1 cellular context compared by ENCODE assay signal in genomic region chr16:15770512-15770911, GRCh38.
TF ChIP-seq lines count a peak whose summit lies in the region.

No MANE protein-coding gene starts in this region.

TF ChIP-seq in A549, 52 proteins besides CTCF, POLR2A, EP300 and RAD21 (continued from another document):
- TF ChIP-seq, protein P1, sequence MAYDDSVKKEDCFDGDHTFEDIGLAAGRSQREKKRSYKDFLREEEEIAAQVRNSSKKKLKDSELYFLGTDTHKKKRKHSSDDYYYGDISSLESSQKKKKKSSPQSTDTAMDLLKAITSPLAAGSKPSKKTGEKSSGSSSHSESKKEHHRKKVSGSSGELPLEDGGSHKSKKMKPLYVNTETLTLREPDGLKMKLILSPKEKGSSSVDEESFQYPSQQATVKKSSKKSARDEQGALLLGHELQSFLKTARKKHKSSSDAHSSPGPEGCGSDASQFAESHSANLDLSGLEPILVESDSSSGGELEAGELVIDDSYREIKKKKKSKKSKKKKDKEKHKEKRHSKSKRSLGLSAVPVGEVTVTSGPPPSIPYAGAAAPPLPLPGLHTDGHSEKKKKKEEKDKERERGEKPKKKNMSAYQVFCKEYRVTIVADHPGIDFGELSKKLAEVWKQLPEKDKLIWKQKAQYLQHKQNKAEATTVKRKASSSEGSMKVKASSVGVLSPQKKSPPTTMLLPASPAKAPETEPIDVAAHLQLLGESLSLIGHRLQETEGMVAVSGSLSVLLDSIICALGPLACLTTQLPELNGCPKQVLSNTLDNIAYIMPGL (CRISPR knock-in tag; IDR thresholded peaks at IDR 0.05; ENCODE audit: borderline replicate concordance) = no peak
- TF ChIP-seq, protein P2, sequence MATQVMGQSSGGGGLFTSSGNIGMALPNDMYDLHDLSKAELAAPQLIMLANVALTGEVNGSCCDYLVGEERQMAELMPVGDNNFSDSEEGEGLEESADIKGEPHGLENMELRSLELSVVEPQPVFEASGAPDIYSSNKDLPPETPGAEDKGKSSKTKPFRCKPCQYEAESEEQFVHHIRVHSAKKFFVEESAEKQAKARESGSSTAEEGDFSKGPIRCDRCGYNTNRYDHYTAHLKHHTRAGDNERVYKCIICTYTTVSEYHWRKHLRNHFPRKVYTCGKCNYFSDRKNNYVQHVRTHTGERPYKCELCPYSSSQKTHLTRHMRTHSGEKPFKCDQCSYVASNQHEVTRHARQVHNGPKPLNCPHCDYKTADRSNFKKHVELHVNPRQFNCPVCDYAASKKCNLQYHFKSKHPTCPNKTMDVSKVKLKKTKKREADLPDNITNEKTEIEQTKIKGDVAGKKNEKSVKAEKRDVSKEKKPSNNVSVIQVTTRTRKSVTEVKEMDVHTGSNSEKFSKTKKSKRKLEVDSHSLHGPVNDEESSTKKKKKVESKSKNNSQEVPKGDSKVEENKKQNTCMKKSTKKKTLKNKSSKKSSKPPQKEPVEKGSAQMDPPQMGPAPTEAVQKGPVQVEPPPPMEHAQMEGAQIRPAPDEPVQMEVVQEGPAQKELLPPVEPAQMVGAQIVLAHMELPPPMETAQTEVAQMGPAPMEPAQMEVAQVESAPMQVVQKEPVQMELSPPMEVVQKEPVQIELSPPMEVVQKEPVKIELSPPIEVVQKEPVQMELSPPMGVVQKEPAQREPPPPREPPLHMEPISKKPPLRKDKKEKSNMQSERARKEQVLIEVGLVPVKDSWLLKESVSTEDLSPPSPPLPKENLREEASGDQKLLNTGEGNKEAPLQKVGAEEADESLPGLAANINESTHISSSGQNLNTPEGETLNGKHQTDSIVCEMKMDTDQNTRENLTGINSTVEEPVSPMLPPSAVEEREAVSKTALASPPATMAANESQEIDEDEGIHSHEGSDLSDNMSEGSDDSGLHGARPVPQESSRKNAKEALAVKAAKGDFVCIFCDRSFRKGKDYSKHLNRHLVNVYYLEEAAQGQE (IDR thresholded peaks at IDR 0.05) = no peak
- no peak for TF ChIP-seq GATA3 (IDR thresholded peaks at IDR 0.05; ENCODE audit: borderline replicate concordance)
- no peak for TF ChIP-seq HOXB5 (CRISPR knock-in tag; IDR thresholded peaks at IDR 0.05)
- TF ChIP-seq RNF2 (IDR thresholded peaks at IDR 0.05; ENCODE audit: borderline replicate concordance, low read depth) = no peak
- TF ChIP-seq HOXA7 (CRISPR knock-in tag; IDR thresholded peaks at IDR 0.05) = no peak
- no peak for TF ChIP-seq PHF8 (IDR thresholded peaks at IDR 0.05; ENCODE audit: borderline replicate concordance, low read depth)
- no peak for TF ChIP-seq JUN (IDR thresholded peaks at IDR 0.05)
- no peak for TF ChIP-seq RFX5 (IDR thresholded peaks at IDR 0.05)
- no peak for TF ChIP-seq HDAC2 (IDR thresholded peaks at IDR 0.05)
- TF ChIP-seq MYC (IDR thresholded peaks at IDR 0.05; ENCODE audit: borderline replicate concordance, low read length) = no peak
- TF ChIP-seq ZFP36 (IDR thresholded peaks at IDR 0.05; ENCODE audit: borderline replicate concordance, partially characterized antibody) = no peak
